Comparison of ENCODE assay signal across 1 cellular context in genomic region chr3:50192689-50193141, GRCh38.
A peak's percentile ranks its signal among the peaks of the same experiment; 100 is the strongest.
TF ChIP-seq lines count a peak whose summit lies in the region.

No MANE protein-coding gene starts in this region.

TF ChIP-seq in K562, 482 proteins besides CTCF, POLR2A, EP300 and RAD21 (continues in another document):
- TF ChIP-seq THAP7 (CRISPR knock-in tag; IDR thresholded peaks at IDR 0.05) (no peak), YY1 (IDR thresholded peaks at IDR 0.05; ENCODE audit: borderline replicate concordance in 1 of 3, control insufficient read depth in 1 of 3, extremely low read depth in 1 of 3, insufficient read depth in 3 of 3, insufficient read length in 1 of 3, insufficient replicate concordance in 2 of 3, low read depth in 1 of 3, low read length in 2 of 3) (peak in 1 of 3 experiments; percentile 8), KLF16 (IDR thresholded peaks at IDR 0.05) (0 out of 2 replicates have a peak, but pooled peaks have one; percentile 12), FOXP4 (CRISPR knock-in tag; IDR thresholded peaks at IDR 0.05; ENCODE audit: borderline replicate concordance) (no peak), ZNF655 (CRISPR knock-in tag; IDR thresholded peaks at IDR 0.05) (no peak), IRF2 (CRISPR knock-in tag; IDR thresholded peaks at IDR 0.05) (no peak), TGIF2 (CRISPR knock-in tag; IDR thresholded peaks at IDR 0.05) (no peak), CBFA2T2 (conservative IDR thresholded peaks at IDR 0.05) (no peak), CC2D1A (IDR thresholded peaks at IDR 0.05) (peak; percentile 26; the same call in 1 of the 2 replicates), ZNF740 (CRISPR knock-in tag; IDR thresholded peaks at IDR 0.05) (peak; percentile 64; the same call in 1 of the 2 replicates), ZNF740 (tag; IDR thresholded peaks at IDR 0.05) (no peak), ZBTB7A (IDR thresholded peaks at IDR 0.05; ENCODE audit: borderline replicate concordance, control insufficient read depth, low read depth, low read length) (peak; percentile 33; the same call in 1 of the 2 replicates), U2AF1 (optimal IDR thresholded peaks at IDR 0.05; ENCODE audit: low read depth, low read length) (no peak), RFX7 (CRISPR knock-in tag; IDR thresholded peaks at IDR 0.05) (no peak), POLR2AphosphoS2 (IDR thresholded peaks at IDR 0.05; ENCODE audit: low read length) (no peak), SMC3 (conservative IDR thresholded peaks at IDR 0.05; ENCODE audit: insufficient read depth, low read depth, low read length) (peak; percentile 82), ETV1 (tag; conservative IDR thresholded peaks at IDR 0.05; ENCODE audit: low read depth) (no peak), ZNF217 (CRISPR knock-in tag; IDR thresholded peaks at IDR 0.05) (no peak), ZNF175 (CRISPR knock-in tag; IDR thresholded peaks at IDR 0.05; ENCODE audit: low read depth) (no peak), STAG1 (CRISPR knock-in tag; IDR thresholded peaks at IDR 0.05; ENCODE audit: borderline replicate concordance) (peak; percentile 53; the same call in 1 of the 2 replicates), ZNF282 (CRISPR knock-in tag; IDR thresholded peaks at IDR 0.05) (no peak), POLR3G (IDR thresholded peaks at IDR 0.05; ENCODE audit: extremely low read depth, insufficient read length, insufficient replicate concordance) (no peak), ZFP1 (CRISPR knock-in tag; IDR thresholded peaks at IDR 0.05) (no peak), MAFG (tag; conservative IDR thresholded peaks at IDR 0.05) (no peak), YBX1 (IDR thresholded peaks at IDR 0.05) (no peak), RHOXF2B (CRISPR knock-in tag; conservative IDR thresholded peaks at IDR 0.05) (no peak), ZNF699 (CRISPR knock-in tag; IDR thresholded peaks at IDR 0.05; ENCODE audit: insufficient replicate concordance) (no peak), MXD1 (CRISPR knock-in tag; IDR thresholded peaks at IDR 0.05; ENCODE audit: borderline replicate concordance, poor library complexity, severe bottlenecking) (no peak), SREBF2 (CRISPR knock-in tag; IDR thresholded peaks at IDR 0.05) (no peak), CBX2 (IDR thresholded peaks at IDR 0.05; ENCODE audit: insufficient read depth, low read length, poor library complexity, severe bottlenecking) (no peak), FIP1L1 (IDR thresholded peaks at IDR 0.05; ENCODE audit: low read depth, low read length, poor library complexity, severe bottlenecking) (no peak), VEZF1 (CRISPR knock-in tag; IDR thresholded peaks at IDR 0.05) (no peak), MAX (CRISPR knock-in tag; IDR thresholded peaks at IDR 0.05) (no peak), ZNF592 (IDR thresholded peaks at IDR 0.05) (no peak), ZBTB40 (IDR thresholded peaks at IDR 0.05) (no peak), ZBTB40 (CRISPR knock-in tag; IDR thresholded peaks at IDR 0.05) (no peak), MEIS2 (IDR thresholded peaks at IDR 0.05; ENCODE audit: partially characterized antibody) (no peak), ZC3H4 (CRISPR knock-in tag; IDR thresholded peaks at IDR 0.05; ENCODE audit: borderline replicate concordance) (no peak)
